18 cellular contexts compared by ENCODE assay signal in genomic region chrX:41695464-41695863, GRCh38. TPM values are rescaled to one million over a fixed set of nuclear protein-coding genes. Genes with fewer than 3 reads are reported as not detected.
DNase-seq lines count a peak whose midpoint lies in the region; ATAC-seq and TF ChIP-seq lines count a peak whose summit lies in the region.
"Had no signal": no experiment of that assay in that cellular context is flagged by ENCODE, and none has a peak within 500 bp of the region (broad histone marks: within the 10 kb centered on the region; RNA-seq: fewer than 3 reads in every experiment).

No MANE protein-coding gene starts in this region.

- no peaks in the 10 kb centered on the region for H4K20me1 ChIP-seq in DND-41 (ENCODE audit: insufficient read depth, low read length)

- H3K56ac ChIP-seq in mesendoderm (ENCODE audit: low read length): no peak overlapping the region

- H2AK5ac ChIP-seq in mesendoderm (ENCODE audit: low read length): no peak overlapping the region

- no CpG with 5 or more reads among the region's 7 CpGs for WGBS in mesendoderm (ENCODE audit: extremely low coverage, insufficient coverage, low lambda C conversion rate)

- H3K4me3 ChIP-seq in DND-41 (ENCODE audit: low read depth in 1 of 2, low read length in 2 of 2): no peak overlapping the region
- H3K4me3 ChIP-seq in mesendoderm (ENCODE audit: low read length): no peak overlapping the region
- H3K4me3 ChIP-seq: mucosa of descending colon, ovary had no signal

- H3K36me3 ChIP-seq in DND-41 (ENCODE audit: insufficient read depth, low read length) (peaks cover 5% of the 10 kb centered on the region; the same call in 1 of the 2 replicates), mesendoderm (ENCODE audit: control insufficient read depth, insufficient read depth, low read length) (no peaks in the 10 kb centered on the region)
- H3K36me3 ChIP-seq: ovary had no signal

- H3K27me3 ChIP-seq in DND-41 (ENCODE audit: insufficient read depth, low read length, poor library complexity) (no peaks in the 10 kb centered on the region), mesendoderm (ENCODE audit: insufficient read depth, low read length, poor library complexity) (no peaks in the 10 kb centered on the region)
- H3K27me3 ChIP-seq: ovary had no signal

- no peak overlapping the region for H4K8ac ChIP-seq in mesendoderm (ENCODE audit: low read depth, low read length)

- H3K4me1 ChIP-seq in DND-41 (ENCODE audit: insufficient read depth, low read length) (no peaks in the 10 kb centered on the region), mesendoderm (ENCODE audit: control insufficient read depth, low read depth, low read length) (no peaks in the 10 kb centered on the region)
- H3K4me1 ChIP-seq: Caco-2 had no signal

- no peak overlapping the region for H2BK15ac ChIP-seq in mesendoderm (replicated peaks; ENCODE audit: low read depth)

- H3K36me3 Mint-ChIP-seq in activated CD4-positive, alpha-beta T cell treated with anti-CD3 and anti-CD28 coated beads, Interleukin-2, amount 10 ng/mL, durations not matched to agents 24 days and 14 days (ENCODE audit: low read depth): peaks cover 4% of the 10 kb centered on the region
- peaks cover 4% of the 10 kb centered on the region for H3K36me3 Mint-ChIP-seq in activated naive CD8-positive, alpha-beta T cell treated with anti-CD3 and anti-CD28 coated beads, Interleukin-2, amount 50 U/mL, for 24 hours (ENCODE audit: low read depth)

- no peak overlapping the region for H4K5ac ChIP-seq in mesendoderm (ENCODE audit: low read length)

- DNase-seq in activated CD4-positive, alpha-beta T cell treated with anti-CD3 and anti-CD28 coated beads, Interleukin-2, amount 10 ng/mL, durations not matched to agents 24 days and 14 days: peak; percentile 58
- DNase-seq in activated CD4-positive, alpha-beta T cell treated with anti-CD3 and anti-CD28 coated beads for 1 hour: no peak
- no peak for DNase-seq in DND-41
- no peak for DNase-seq in activated naive CD8-positive, alpha-beta T cell treated with anti-CD3 and anti-CD28 coated beads, Interleukin-2, amount 50 U/mL, for 24 hours
- DNase-seq in mesendoderm: peak; percentile 30
- no peak for DNase-seq in SHP77 (lab: John Stamatoyannopoulos, UW)
- DNase-seq in activated CD4-positive, CD25-positive, alpha-beta regulatory T cell (lab: John Stamatoyannopoulos, UW): no peak
- DNase-seq: Caco-2; head of caudate nucleus; KBM-7; mucosa of descending colon; NCI-H1417 treated with DMSO at 0.1 percent for 48 hours; NCI-H345; NK-92 treated with Interleukin-12 subunit alpha and Interleukin-12 subunit beta, amount 100 ng/mL, for 24 hours; ovary had no signal

- H2BK120ac ChIP-seq in mesendoderm (ENCODE audit: low read depth, low read length): no peak overlapping the region

- H3K27ac ChIP-seq in DND-41 (ENCODE audit: low read length): no peak overlapping the region
- no peak overlapping the region for H3K27ac ChIP-seq in mesendoderm (ENCODE audit: low read depth, low read length)
- H3K27ac ChIP-seq: ovary had no signal

- H2AFZ ChIP-seq in DND-41 (ENCODE audit: low read depth, low read length): no peak overlapping the region

- no peak overlapping the region for H3K23ac ChIP-seq in mesendoderm (ENCODE audit: low read length)

- H3K4ac ChIP-seq in mesendoderm (ENCODE audit: low read depth, low read length): no peak overlapping the region

- H3K18ac ChIP-seq in mesendoderm (ENCODE audit: low read length): no peak overlapping the region

- no peaks in the 10 kb centered on the region for H3K27me3 Mint-ChIP-seq in activated CD4-positive, alpha-beta T cell treated with anti-CD3 and anti-CD28 coated beads, Interleukin-2, amount 10 ng/mL, durations not matched to agents 24 days and 14 days
- H3K27me3 Mint-ChIP-seq in activated naive CD8-positive, alpha-beta T cell treated with anti-CD3 and anti-CD28 coated beads, Interleukin-2, amount 50 U/mL, for 24 hours: no peaks in the 10 kb centered on the region

- H3K9ac ChIP-seq in DND-41 (ENCODE audit: low read depth, low read length): no peak overlapping the region
- H3K9ac ChIP-seq in mesendoderm (ENCODE audit: low read length): no peak overlapping the region

- H3K4me2 ChIP-seq in DND-41 (ENCODE audit: insufficient read depth, low read length): no peak overlapping the region
- no peak overlapping the region for H3K4me2 ChIP-seq in mesendoderm (ENCODE audit: low read length)

- intact Hi-C loops in activated CD4-positive, alpha-beta T cell treated with anti-CD3 and anti-CD28 coated beads, Interleukin-2, amount 10 ng/mL, durations not matched to agents 24 days and 14 days (cut with micrococcal nuclease): no loop called here

- ATAC-seq in DND-41 (ENCODE audit: insufficient read depth, low read depth) (peak; percentile 44; the same call in 1 of the 3 replicates), GM21737 (IDR thresholded peaks at IDR 0.05; ENCODE audit: unreplicated experiment) (no peak)
- peak; percentile 69 for ATAC-seq in activated naive CD8-positive, alpha-beta T cell treated with anti-CD3 and anti-CD28 coated beads, Interleukin-2, amount 50 U/mL, for 24 hours
- ATAC-seq: mucosa of descending colon had no signal

- no peak overlapping the region for H3K27ac Mint-ChIP-seq in activated CD4-positive, alpha-beta T cell treated with anti-CD3 and anti-CD28 coated beads, Interleukin-2, amount 10 ng/mL, durations not matched to agents 24 days and 14 days
- no peak overlapping the region for H3K27ac Mint-ChIP-seq in activated naive CD8-positive, alpha-beta T cell treated with anti-CD3 and anti-CD28 coated beads, Interleukin-2, amount 50 U/mL, for 24 hours

- TF ChIP-seq CTCF in DND-41 (IDR thresholded peaks at IDR 0.05; ENCODE audit: borderline replicate concordance, extremely low read depth, low read length, poor library complexity, severe bottlenecking): no peak

- no peaks in the 10 kb centered on the region for H3K79me2 ChIP-seq in DND-41 (ENCODE audit: insufficient read depth, low read length)
- H3K79me2 ChIP-seq in mesendoderm (ENCODE audit: control insufficient read depth, insufficient read depth, low read length): no peaks in the 10 kb centered on the region

- H2BK5ac ChIP-seq in mesendoderm (ENCODE audit: low read length): no peak overlapping the region

- H3K4me3 Mint-ChIP-seq in activated CD4-positive, alpha-beta T cell treated with anti-CD3 and anti-CD28 coated beads, Interleukin-2, amount 10 ng/mL, durations not matched to agents 24 days and 14 days: no peak overlapping the region
- no peak overlapping the region for H3K4me3 Mint-ChIP-seq in activated naive CD8-positive, alpha-beta T cell treated with anti-CD3 and anti-CD28 coated beads, Interleukin-2, amount 50 U/mL, for 24 hours

- peaks cover 27% of the 10 kb centered on the region for H3K4me1 Mint-ChIP-seq in activated CD4-positive, alpha-beta T cell treated with anti-CD3 and anti-CD28 coated beads, Interleukin-2, amount 10 ng/mL, durations not matched to agents 24 days and 14 days
- H3K4me1 Mint-ChIP-seq in activated naive CD8-positive, alpha-beta T cell treated with anti-CD3 and anti-CD28 coated beads, Interleukin-2, amount 50 U/mL, for 24 hours: peaks cover 51% of the 10 kb centered on the region

- H3K9me3 ChIP-seq in DND-41 (ENCODE audit: insufficient read depth, low read length, severe bottlenecking): no peaks in the 10 kb centered on the region
- H3K9me3 ChIP-seq: Caco-2, mucosa of descending colon, ovary had no signal

- no peaks in the 10 kb centered on the region for H3K79me1 ChIP-seq in mesendoderm (ENCODE audit: low read length)

- H3K9me3 Mint-ChIP-seq in activated CD4-positive, alpha-beta T cell treated with anti-CD3 and anti-CD28 coated beads, Interleukin-2, amount 10 ng/mL, durations not matched to agents 24 days and 14 days: peaks cover 6% of the 10 kb centered on the region
- no peaks in the 10 kb centered on the region for H3K9me3 Mint-ChIP-seq in activated naive CD8-positive, alpha-beta T cell treated with anti-CD3 and anti-CD28 coated beads, Interleukin-2, amount 50 U/mL, for 24 hours

RNA-seq across cellular contexts. Expression of gene GPR34, which starts 6.7 kb away (rescaled TPM):
- total RNA-seq in activated CD4-positive, alpha-beta T cell treated with anti-CD3 and anti-CD28 coated beads, Interleukin-2, amount 10 ng/mL, durations not matched to agents 24 days and 14 days: 0.16 and 0.43 TPM in 2 replicates
- polyA plus RNA-seq in mesendoderm (2013, experiment 1 of 2): not detected
- polyA plus RNA-seq in mesendoderm (2013, experiment 2 of 2): not detected
- total RNA-seq: A673, Caco-2, kidney epithelial cell had no signal

RNA-seq across cellular contexts. Expression of gene GPR82, which starts 28.5 kb away (rescaled TPM):
- total RNA-seq in activated CD4-positive, alpha-beta T cell treated with anti-CD3 and anti-CD28 coated beads, Interleukin-2, amount 10 ng/mL, durations not matched to agents 24 days and 14 days: not detected in 2 replicates
- not detected for polyA plus RNA-seq in mesendoderm (2013, experiment 1 of 2)
- polyA plus RNA-seq in mesendoderm (2013, experiment 2 of 2): 0.01 TPM
- total RNA-seq: A673, Caco-2, kidney epithelial cell had no signal

Comparison
In these comparisons a context has a peak if more than half of its experiments do, and no peak if none do; other contexts are left out.
1. DNase-seq: peak in activated CD4-positive, alpha-beta T cell treated with anti-CD3 and anti-CD28 coated beads, Interleukin-2, amount 10 ng/mL, durations not matched to agents 24 days and 14 days (single experiment) and mesendoderm (single experiment); none in activated CD4-positive, alpha-beta T cell treated with anti-CD3 and anti-CD28 coated beads for 1 hour (single experiment), DND-41 (single experiment), activated naive CD8-positive, alpha-beta T cell treated with anti-CD3 and anti-CD28 coated beads, Interleukin-2, amount 50 U/mL, for 24 hours (single experiment), SHP77 (0 of 2) and activated CD4-positive, CD25-positive, alpha-beta regulatory T cell (0 of 4).